29 cellular contexts compared by ENCODE assay signal in genomic region chr5:172064358-172064757, GRCh38. TPM values are rescaled to one million over a fixed set of nuclear protein-coding genes. Genes with fewer than 3 reads are reported as not detected.
DNase-seq lines count a peak whose midpoint lies in the region; ATAC-seq, FAIRE-seq and TF ChIP-seq lines count a peak whose summit lies in the region.
"Had no signal": no experiment of that assay in that cellular context is flagged by ENCODE, and none has a peak within 500 bp of the region (broad histone marks: within the 10 kb centered on the region; RNA-seq: fewer than 3 reads in every experiment).

No MANE protein-coding gene starts in this region.

- no peak overlapping the region for H3K4me3 Mint-ChIP-seq in activated CD4-positive, alpha-beta T cell treated with anti-CD3 and anti-CD28 coated beads, Interleukin-2, amount 10 ng/mL, durations not matched to agents 24 days and 14 days
- H3K4me3 Mint-ChIP-seq in CD4-positive, alpha-beta memory T cell, result peak overlapping the region in 4 of 8 donors; percentile 26 to 58 (median 49)
- no peak overlapping the region for H3K4me3 Mint-ChIP-seq in natural killer cell
- H3K4me3 Mint-ChIP-seq: activated B cell treated with CpG ODN at 0.5 μM for 24 hours; stimulated activated naive CD8-positive, alpha-beta T cell treated with anti-CD3 and anti-CD28 coated beads, Interleukin-15, Interleukin-2, amounts not matched to agents 100 ng/mL and 50 ng/mL, for 24 hours had no signal

- peaks cover 46% of the 10 kb centered on the region for H3K36me3 ChIP-seq in CD4-positive, alpha-beta memory T cell (ENCODE audit: insufficient read depth, low read length)
- H3K36me3 ChIP-seq in K562 (ENCODE audit: control insufficient read depth, insufficient read depth, low read length) (no peaks in the 10 kb centered on the region), upper lobe of left lung (peaks cover 7 to 73% (median 46%) of the 10 kb centered on the region in 4 donors)
- H3K36me3 ChIP-seq: uterus had no signal

- TF ChIP-seq CTCF in K562 (IDR thresholded peaks at IDR 0.05 in 2 of 3, conservative IDR thresholded peaks at IDR 0.05 in 1 of 3; ENCODE audit: insufficient read depth in 2 of 3, low read depth in 1 of 3, low read length in 3 of 3) (no peak), natural killer cell (IDR thresholded peaks at IDR 0.05) (no peak), upper lobe of left lung (IDR thresholded peaks at IDR 0.05) (no peak)

- no peak for ATAC-seq in K562
- no peak for ATAC-seq in natural killer cell
- no peak for ATAC-seq in GM19452 (IDR thresholded peaks at IDR 0.05; ENCODE audit: unreplicated experiment)
- ATAC-seq in GM18873 (IDR thresholded peaks at IDR 0.05; ENCODE audit: low FRiP score, unreplicated experiment), result no peak
- no peak for ATAC-seq in upper lobe of left lung (ENCODE audit: low FRiP score in 2 of 2)
- ATAC-seq: gastroesophageal sphincter had no signal

- H3K9ac ChIP-seq in K562 (ENCODE audit: insufficient read depth in 1 of 2, low read depth in 2 of 2, low read length in 2 of 2), result no peak overlapping the region

- CTCF ChIA-PET in CD4-positive, alpha-beta memory T cell (lab: Charles Lee; ENCODE audit: partially characterized antibody), result interaction anchor here (0.6 to 1.8 kb wide), 4 partner anchors 14 to 151 kb away, joined by 3 to 5 read pairs (median 4); partner anchors contain the start of gene STK10
- CTCF ChIA-PET in K562 (lab: Yijun Ruan, JAX; ENCODE audit: low intra/inter-chr PET ratio), result no interaction called here

- H3K4me2 ChIP-seq in K562 (ENCODE audit: insufficient read depth, low read length), result no peak overlapping the region
- H3K4me2 ChIP-seq: hepatocyte had no signal

- peaks cover 57% of the 10 kb centered on the region for H3K4me1 ChIP-seq in CD4-positive, alpha-beta memory T cell (ENCODE audit: insufficient read depth, low read length)
- H3K4me1 ChIP-seq in K562 (replicated peaks in 1 of 2; ENCODE audit: control insufficient read depth in 2 of 2, insufficient read depth in 2 of 2, low read length in 2 of 2) (no peaks in the 10 kb centered on the region; a peak in 2 of 5 replicates), upper lobe of left lung (peaks cover 0 to 3% (median 0%) of the 10 kb centered on the region in 4 donors)
- H3K4me1 ChIP-seq: right atrium auricular region, SJSA1, uterus had no signal

- TF ChIP-seq RAD21 in K562 (CRISPR knock-in tag; conservative IDR thresholded peaks at IDR 0.05 in 1 of 2, IDR thresholded peaks at IDR 0.05 in 1 of 2), result no peak

- H2AFZ ChIP-seq in K562 (ENCODE audit: low read depth, low read length), result no peak overlapping the region
- H2AFZ ChIP-seq: hepatocyte had no signal

- intact Hi-C loops in activated CD4-positive, alpha-beta T cell treated with anti-CD3 and anti-CD28 coated beads, Interleukin-2, amount 10 ng/mL, durations not matched to agents 24 days and 14 days (cut with micrococcal nuclease), result no loop called here
- intact Hi-C loops in CD4-positive, alpha-beta memory T cell (cut with micrococcal nuclease), result no loop called here
- intact Hi-C loops in K562 (cut with micrococcal nuclease) (loop anchor here (5.0 kb wide), 1 partner anchor 228 kb away; no protein-coding TSS in a partner anchor), natural killer cell (cut with micrococcal nuclease) (no loop called here)

- BruUV-seq in K562 (replicated peaks; lab: Mats Ljungman, UMichigan), result no TSS peak

- TF ChIP-seq EP300 in K562 (IDR thresholded peaks at IDR 0.05; ENCODE audit: low read length) (no peak), upper lobe of left lung (IDR thresholded peaks at IDR 0.05) (no peak)

- no peaks in the 10 kb centered on the region for H3K9me1 ChIP-seq in K562 (ENCODE audit: control insufficient read depth, insufficient read depth, low read length)

- TF ChIP-seq POLR2A in K562 (conservative IDR thresholded peaks at IDR 0.05) (no peak), upper lobe of left lung (IDR thresholded peaks at IDR 0.05) (no peak)

- no peak for FAIRE-seq in K562 (lab: Jason Lieb, UNC)
- FAIRE-seq: small intestine had no signal

- 26% methylated on average over 5 of the region's 5 CpGs for WGBS in K562 (ENCODE audit: insufficient coverage, low coverage, missing lambda C conversion rate)
- 87 to 95% methylated on average over 5 of the region's 5 CpGs for WGBS in upper lobe of left lung, 2 donors

- DNase-seq in activated CD4-positive, alpha-beta T cell treated with anti-CD3 and anti-CD28 coated beads, Interleukin-2, amount 10 ng/mL, durations not matched to agents 24 days and 14 days, result no peak
- DNase-seq in activated CD4-positive, alpha-beta T cell treated with anti-CD3 and anti-CD28 coated beads, Interleukin-2, amount 50 U/mL, for 1 hour, result no peak
- no peak for DNase-seq in CD4-positive, alpha-beta memory T cell
- no peak for DNase-seq in K562 (ENCODE audit: extremely low read depth in 1 of 4, low spot score in 3 of 4)
- DNase-seq in natural killer cell, result no peak
- no peak for DNase-seq in upper lobe of left lung
- DNase-seq: 8988T; activated B cell treated with CpG ODN at 0.5 μM for 24 hours; activated CD4-positive, alpha-beta T cell treated with anti-CD3 and anti-CD28 coated beads, Interleukin-2, amount 50 U/mL, for 4 hours; activated gamma-delta T cell treated with Interleukin-2 at 50 U/mL for 16 hours; amygdala; brain microvascular endothelial cell; left cardiac atrium; NCI-H1048; NCI-H1694 treated with DMSO at 0.1 percent for 48 hours; NCI-H2171; posterior cingulate gyrus; small intestine; testis; uterus had no signal

- H4K20me1 ChIP-seq in K562 (replicated peaks; ENCODE audit: control insufficient read depth, insufficient read depth, low read length), result no peaks in the 10 kb centered on the region

- POLR2A ChIA-PET in CD4-positive, alpha-beta memory T cell (lab: Charles Lee; ENCODE audit: partially characterized antibody), result interaction anchor here (1.4 to 4.2 kb wide), 3 partner anchors 58 to 122 kb away, joined by 4 to 44 read pairs (median 5); partner anchors contain the start of gene FBXW11
- POLR2A ChIA-PET in K562 (lab: Yijun Ruan, JAX), result interaction anchor here (0.6 kb wide), 2 partner anchors 16 to 677 kb away, joined by 3 to 4 read pairs; partner anchors contain the start of gene NPM1

- H3K27me3 ChIP-seq in CD4-positive, alpha-beta memory T cell (ENCODE audit: insufficient read depth, low read length), result no peaks in the 10 kb centered on the region
- H3K27me3 ChIP-seq in K562 (ENCODE audit: control insufficient read depth in 2 of 2, insufficient read depth in 2 of 2, low read length in 2 of 2), result peaks cover 0 to 2% of the 10 kb centered on the region in 2 experiments; a peak in 1 of 5 replicates
- H3K27me3 ChIP-seq in upper lobe of left lung, result no peaks in the 10 kb centered on the region
- H3K27me3 ChIP-seq: brain microvascular endothelial cell, gastroesophageal sphincter, hepatocyte, right atrium auricular region, SJSA1, testis, uterus had no signal

- in situ Hi-C loops in K562 (cut with MboI), result no loop called here

- H3K9me3 Mint-ChIP-seq in activated CD4-positive, alpha-beta T cell treated with anti-CD3 and anti-CD28 coated beads, Interleukin-2, amount 10 ng/mL, durations not matched to agents 24 days and 14 days, result no peaks in the 10 kb centered on the region
- no peaks in the 10 kb centered on the region for H3K9me3 Mint-ChIP-seq in CD4-positive, alpha-beta memory T cell
- H3K9me3 Mint-ChIP-seq in natural killer cell, result no peaks in the 10 kb centered on the region
- H3K9me3 Mint-ChIP-seq: activated B cell treated with CpG ODN at 0.5 μM for 24 hours; IgD-negative memory B cell; stimulated activated naive CD8-positive, alpha-beta T cell treated with anti-CD3 and anti-CD28 coated beads, Interleukin-15, Interleukin-2, amounts not matched to agents 100 ng/mL and 50 ng/mL, for 24 hours had no signal

- H3K36me3 Mint-ChIP-seq in activated CD4-positive, alpha-beta T cell treated with anti-CD3 and anti-CD28 coated beads, Interleukin-2, amount 10 ng/mL, durations not matched to agents 24 days and 14 days (ENCODE audit: low read depth), result peaks cover 66% of the 10 kb centered on the region
- peaks cover 58 to 74% of the 10 kb centered on the region in 2 donors for H3K36me3 Mint-ChIP-seq in CD4-positive, alpha-beta memory T cell
- H3K36me3 Mint-ChIP-seq in natural killer cell, result peaks cover 34% of the 10 kb centered on the region

- H3K27ac ChIP-seq in CD4-positive, alpha-beta memory T cell (ENCODE audit: low read depth, low read length), result no peak overlapping the region
- H3K27ac ChIP-seq in K562 (ENCODE audit: extremely low read depth, low read depth, low read length) (no peak overlapping the region), upper lobe of left lung (no peak overlapping the region)
- H3K27ac ChIP-seq: brain microvascular endothelial cell, gastroesophageal sphincter, hepatocyte, right atrium auricular region, SJSA1, testis, uterus had no signal

- peak overlapping the region; percentile 32 for H3K27ac Mint-ChIP-seq in activated CD4-positive, alpha-beta T cell treated with anti-CD3 and anti-CD28 coated beads, Interleukin-2, amount 10 ng/mL, durations not matched to agents 24 days and 14 days
- H3K27ac Mint-ChIP-seq in CD4-positive, alpha-beta memory T cell, result peak overlapping the region; percentile 29 to 95 (median 80)
- H3K27ac Mint-ChIP-seq in natural killer cell, result peak overlapping the region; percentile 92 to 94
- H3K27ac Mint-ChIP-seq: activated B cell treated with CpG ODN at 0.5 μM for 24 hours; stimulated activated naive CD8-positive, alpha-beta T cell treated with anti-CD3 and anti-CD28 coated beads, Interleukin-15, Interleukin-2, amounts not matched to agents 100 ng/mL and 50 ng/mL, for 24 hours had no signal

- no peaks in the 10 kb centered on the region for H3K79me2 ChIP-seq in K562 (ENCODE audit: control insufficient read depth, insufficient read depth, low read length)
- H3K79me2 ChIP-seq: hepatocyte had no signal

- H3K9me3 ChIP-seq in CD4-positive, alpha-beta memory T cell (ENCODE audit: control insufficient read depth in 1 of 2, low read length in 2 of 2), result no peaks in the 10 kb centered on the region
- H3K9me3 ChIP-seq in K562 (replicated peaks; ENCODE audit: control insufficient read depth, insufficient read depth, low read depth, low read length) (no peaks in the 10 kb centered on the region), upper lobe of left lung (no peaks in the 10 kb centered on the region)
- H3K9me3 ChIP-seq: gastroesophageal sphincter, right atrium auricular region, SJSA1, testis, uterus had no signal

- peaks cover 37% of the 10 kb centered on the region for H3K4me1 Mint-ChIP-seq in activated CD4-positive, alpha-beta T cell treated with anti-CD3 and anti-CD28 coated beads, Interleukin-2, amount 10 ng/mL, durations not matched to agents 24 days and 14 days
- peaks cover 40 to 71% (median 56%) of the 10 kb centered on the region in 4 donors for H3K4me1 Mint-ChIP-seq in CD4-positive, alpha-beta memory T cell
- peaks cover 56 to 61% of the 10 kb centered on the region in 2 donors for H3K4me1 Mint-ChIP-seq in natural killer cell

- H3K27me3 Mint-ChIP-seq in activated CD4-positive, alpha-beta T cell treated with anti-CD3 and anti-CD28 coated beads, Interleukin-2, amount 10 ng/mL, durations not matched to agents 24 days and 14 days, result no peaks in the 10 kb centered on the region
- H3K27me3 Mint-ChIP-seq in CD4-positive, alpha-beta memory T cell, result no peaks in the 10 kb centered on the region
- no peaks in the 10 kb centered on the region for H3K27me3 Mint-ChIP-seq in natural killer cell (ENCODE audit: low read depth in 2 of 2)
- H3K27me3 Mint-ChIP-seq: activated B cell treated with CpG ODN at 0.5 μM for 24 hours; IgD-negative memory B cell; stimulated activated naive CD8-positive, alpha-beta T cell treated with anti-CD3 and anti-CD28 coated beads, Interleukin-15, Interleukin-2, amounts not matched to agents 100 ng/mL and 50 ng/mL, for 24 hours had no signal

- no peak overlapping the region for H3K4me3 ChIP-seq in CD4-positive, alpha-beta memory T cell (ENCODE audit: low read length in 2 of 2)
- H3K4me3 ChIP-seq in K562 (no peak overlapping the region), upper lobe of left lung (no peak overlapping the region)
- H3K4me3 ChIP-seq: gastroesophageal sphincter, hepatocyte, lung, right atrium auricular region, SJSA1, testis, uterus had no signal

RNA-seq across cellular contexts. Expression of gene FBXW11, which starts 57.9 kb away (rescaled TPM):
- total RNA-seq in activated CD4-positive, alpha-beta T cell treated with anti-CD3 and anti-CD28 coated beads, Interleukin-2, amount 10 ng/mL, durations not matched to agents 24 days and 14 days, result 53.3 and 54.4 TPM in 2 replicates
- 10 to 100 TPM; 41.7 to 43.4 TPM for total RNA-seq in CD4-positive, alpha-beta memory T cell
- polyA plus RNA-seq in CD4-positive, alpha-beta memory T cell, result 10 to 100 TPM; 17.1 to 22.6 TPM
- 27.1 and 32.3 TPM in 2 replicates for total RNA-seq in K562 (2011; cell fraction: chromatin; rRNA removed; ENCODE audit: low replicate concordance)
- total RNA-seq in K562 (2011; cell fraction: nucleolus; rRNA removed), result 11.7 and 13.2 TPM in 2 replicates
- 22.7 and 34.8 TPM in 2 replicates for total RNA-seq in K562 (2011; cell fraction: nucleoplasm; rRNA removed)
- total RNA-seq in K562 (2014; rRNA removed), result 16.7 and 20.3 TPM in 2 replicates
- 27.0 and 27.7 TPM in 2 replicates for total RNA-seq in K562 (2014; rRNA removed; fragmentation: Illumina TruSeq; extraction: Trizol)
- total RNA-seq in K562 (2015; rRNA removed; fragmentation: Illumina TruSeq; extraction: Trizol), result 24.8 and 27.2 TPM in 2 replicates
- 23.6 and 24.0 TPM in 2 replicates for total RNA-seq in K562 (2021)
- polyA plus RNA-seq in K562 (2011; rRNA removed), result 27.3 and 28.6 TPM in 2 replicates
- 17.0 and 22.3 TPM in 2 replicates for polyA plus RNA-seq in K562 (2011; cell fraction: cytosol; rRNA removed)
- 31.3 and 33.1 TPM in 2 replicates for polyA plus RNA-seq in K562 (2011; cell fraction: nucleus; rRNA removed)
- polyA plus RNA-seq in K562 (2012), result 20.0 and 23.4 TPM in 2 replicates
- polyA plus RNA-seq in K562 (2014; fragmentation: Illumina TruSeq; extraction: Trizol), result 20.9 and 24.8 TPM in 2 replicates
- polyA plus RNA-seq in K562 (2014; fragmentation: Nextera tagmentation; extraction: Ambion mirVana), result 1 to 10 TPM; 3.0 to 3.5 TPM
- polyA plus RNA-seq in K562 (2014; rRNA removed), result 13.1 and 15.6 TPM in 2 replicates
- 59.5 and 64.2 TPM in 2 replicates for polyA minus RNA-seq in K562 (2011; rRNA and poly(A)+ RNA removed)
- polyA minus RNA-seq in K562 (2011; cell fraction: cytosol; rRNA and poly(A)+ RNA removed), result 24.3 and 34.5 TPM in 2 replicates
- 13.2 and 22.0 TPM in 2 replicates for polyA minus RNA-seq in K562 (2011; cell fraction: nucleus; rRNA and poly(A)+ RNA removed)
- total RNA-seq in natural killer cell, result 10 to 100 TPM; 26.7 to 40.3 (median 39.5) TPM
- total RNA-seq in upper lobe of left lung, result 10 to 100 TPM; 37.2 to 80.0 (median 48.9) TPM

Comparison
In these comparisons a context has a peak if more than half of its experiments do, and no peak if none do; other contexts are left out.
1. H3K27ac Mint-ChIP-seq: peak in every context shown above with its lines; median percentile 93 in natural killer cell; 80 in CD4-positive, alpha-beta memory T cell; 32 in activated CD4-positive, alpha-beta T cell treated with anti-CD3 and anti-CD28 coated beads, Interleukin-2, amount 10 ng/mL, durations not matched to agents 24 days and 14 days.